ENCODE assay signal across 24 cellular contexts in genomic region chr16:9428355-9429005, GRCh38.
DNase-seq lines count a peak whose midpoint lies in the region; ATAC-seq and TF ChIP-seq lines count a peak whose summit lies in the region.
"Had no signal": no experiment of that assay in that cellular context is flagged by ENCODE, and none has a peak within 500 bp of the region (broad histone marks: within the 10 kb centered on the region; RNA-seq: fewer than 3 reads in every experiment).

No MANE protein-coding gene starts in this region.

- DNase-seq in H7 (peak; percentile 31), colonic mucosa (peak; percentile 22), iPS-NIHi7 (ENCODE audit: extremely low spot score) (peak; percentile 34), neuronal stem cell (ENCODE audit: low spot score) (no peak), endodermal cell (no peak), upper lobe of left lung (no peak)
- DNase-seq in activated T-cell treated with anti-CD3 and anti-CD28 coated beads, Interleukin-2, amount 50 U/mL, for 48 hours, result no peak
- DNase-seq: 8988T; ACHN; AML-193; BE2C; Calu3; CD4-positive, alpha-beta T cell; CD8-positive, alpha-beta memory T cell; COR-L47; DMS53; DMS79 treated with DMSO at 0.1 percent for 48 hours; GF-D8; GM23248 had no signal

- no peak overlapping the region for H3K4me3 ChIP-seq in H7 (ENCODE audit: insufficient read depth, low read depth, low read length)
- no peak overlapping the region for H3K4me3 ChIP-seq in colonic mucosa
- H3K4me3 ChIP-seq in neuronal stem cell (ENCODE audit: low read length in 2 of 2), result no peak overlapping the region
- H3K4me3 ChIP-seq in endodermal cell (ENCODE audit: low read length), result no peak overlapping the region
- H3K4me3 ChIP-seq in upper lobe of left lung, result no peak overlapping the region
- H3K4me3 ChIP-seq: A549; BLaER1 treated with 17β-estradiol and CSF1 and Interleukin-3, amounts not matched to agents 10 nM and 100 nM; GM23248 had no signal

- H3K23ac ChIP-seq in neuronal stem cell (ENCODE audit: low read depth, low read length, poor library complexity), result no peak overlapping the region

- no peak overlapping the region for H3K27ac Mint-ChIP-seq in endodermal cell
- H3K27ac Mint-ChIP-seq: CD4-positive, alpha-beta T cell had no signal

- H2BK12ac ChIP-seq in neuronal stem cell (ENCODE audit: low read length), result no peak overlapping the region

- peak overlapping the region; percentile 39 for H2AK5ac ChIP-seq in neuronal stem cell (ENCODE audit: low read depth, low read length)

- H3K36me3 ChIP-seq in H7 (replicated peaks; ENCODE audit: control insufficient read depth, insufficient read depth, low read length), result no peaks in the 10 kb centered on the region
- no peaks in the 10 kb centered on the region for H3K36me3 ChIP-seq in colonic mucosa
- H3K36me3 ChIP-seq in neuronal stem cell (replicated peaks in 1 of 2; ENCODE audit: control insufficient read depth in 2 of 2, insufficient read depth in 2 of 2, low read length in 2 of 2), result no peaks in the 10 kb centered on the region
- no peaks in the 10 kb centered on the region for H3K36me3 ChIP-seq in endodermal cell (ENCODE audit: control insufficient read depth, insufficient read depth, low read length)
- no peaks in the 10 kb centered on the region for H3K36me3 ChIP-seq in upper lobe of left lung
- H3K36me3 ChIP-seq: BE2C; BLaER1 treated with 17β-estradiol and CSF1 and Interleukin-3, amounts not matched to agents 10 nM and 100 nM had no signal

- peak overlapping the region; percentile 73 for H2BK15ac ChIP-seq in neuronal stem cell (ENCODE audit: low read length)

- no peaks in the 10 kb centered on the region for H3K79me1 ChIP-seq in neuronal stem cell (ENCODE audit: low read depth, low read length)

- H3K27me3 Mint-ChIP-seq in endodermal cell (ENCODE audit: insufficient read depth), result peaks cover 2% of the 10 kb centered on the region
- H3K27me3 Mint-ChIP-seq: CD4-positive, alpha-beta T cell had no signal

- no peak overlapping the region for H3K18ac ChIP-seq in neuronal stem cell (ENCODE audit: low read length)

- H2AFZ ChIP-seq in neuronal stem cell (ENCODE audit: low read length), result no peak overlapping the region
- H2AFZ ChIP-seq: GM23248 had no signal

- H3K9ac ChIP-seq in colonic mucosa (ENCODE audit: low read depth in 2 of 2, low read length in 2 of 2) (no peak overlapping the region), neuronal stem cell (ENCODE audit: low read depth, low read length, poor library complexity) (no peak overlapping the region), endodermal cell (ENCODE audit: extremely low read depth, low read length, poor library complexity, severe bottlenecking) (no peak overlapping the region)
- H3K9ac ChIP-seq: BLaER1 treated with 17β-estradiol and CSF1 and Interleukin-3, amounts not matched to agents 10 nM and 100 nM; GM23248 had no signal

- TF ChIP-seq CTCF in colonic mucosa (IDR thresholded peaks at IDR 0.05), result no peak
- TF ChIP-seq CTCF in endodermal cell (conservative IDR thresholded peaks at IDR 0.05), result no peak
- no peak for TF ChIP-seq CTCF in upper lobe of left lung (IDR thresholded peaks at IDR 0.05)

- no peak overlapping the region for H3K4ac ChIP-seq in neuronal stem cell (ENCODE audit: low read length)

- H4K8ac ChIP-seq in neuronal stem cell (ENCODE audit: low read depth, low read length), result no peak overlapping the region

- H4K91ac ChIP-seq in neuronal stem cell (ENCODE audit: low read depth, low read length, poor library complexity), result no peak overlapping the region

- no CpG with 5 or more reads among the region's 7 CpGs for WGBS in neuronal stem cell (ENCODE audit: extremely low coverage in 2 of 2, insufficient read length in 2 of 2, insufficient replicate concordance in 1 of 2), 2 donors
- 87 to 92% methylated on average over 6 to 7 of the region's 7 CpGs for WGBS in endodermal cell (ENCODE audit: insufficient coverage in 1 of 2, insufficient read length in 1 of 2), 2 experiments
- WGBS in upper lobe of left lung, 2 donors, result 84 to 89% methylated on average over 7 of the region's 7 CpGs

- no peaks in the 10 kb centered on the region for H3K27me3 ChIP-seq in H7 (ENCODE audit: control insufficient read depth, insufficient read depth, low read length)
- H3K27me3 ChIP-seq in colonic mucosa, result no peaks in the 10 kb centered on the region
- H3K27me3 ChIP-seq in neuronal stem cell (ENCODE audit: control insufficient read depth in 3 of 3, insufficient read depth in 3 of 3, low read depth in 1 of 3, low read length in 3 of 3), result no peaks in the 10 kb centered on the region
- H3K27me3 ChIP-seq in endodermal cell (ENCODE audit: control insufficient read depth, insufficient read depth, low read length, poor library complexity, severe bottlenecking), result no peaks in the 10 kb centered on the region
- H3K27me3 ChIP-seq in upper lobe of left lung, result no peaks in the 10 kb centered on the region
- H3K27me3 ChIP-seq: BE2C; BLaER1 treated with 17β-estradiol and CSF1 and Interleukin-3, amounts not matched to agents 10 nM and 100 nM had no signal

- H3K9me3 ChIP-seq in colonic mucosa, result no peaks in the 10 kb centered on the region
- H3K9me3 ChIP-seq in neuronal stem cell (replicated peaks in 1 of 2; ENCODE audit: control insufficient read depth in 2 of 2, insufficient read depth in 1 of 2, low read depth in 1 of 2, low read length in 2 of 2), result no peaks in the 10 kb centered on the region
- H3K9me3 ChIP-seq in endodermal cell (ENCODE audit: control insufficient read depth, low read length), result no peaks in the 10 kb centered on the region
- H3K9me3 ChIP-seq in upper lobe of left lung, result no peaks in the 10 kb centered on the region
- H3K9me3 ChIP-seq: A549; BE2C; BLaER1 treated with 17β-estradiol and CSF1 and Interleukin-3, amounts not matched to agents 10 nM and 100 nM had no signal

- H2BK5ac ChIP-seq in neuronal stem cell (ENCODE audit: low read length), result no peak overlapping the region

- H3K4me1 Mint-ChIP-seq in endodermal cell, result peaks cover 6% of the 10 kb centered on the region
- H3K4me1 Mint-ChIP-seq: CD14-positive monocyte; CD8-positive, alpha-beta memory T cell had no signal

- no peak for TF ChIP-seq EP300 in upper lobe of left lung (IDR thresholded peaks at IDR 0.05)

- no peak overlapping the region for H3K4me3 Mint-ChIP-seq in endodermal cell
- H3K4me3 Mint-ChIP-seq: CD14-positive monocyte; CD4-positive, alpha-beta T cell; CD8-positive, alpha-beta memory T cell had no signal

- no peak for ATAC-seq in GM21528 (IDR thresholded peaks at IDR 0.05; ENCODE audit: low FRiP score, unreplicated experiment)
- ATAC-seq in upper lobe of left lung (ENCODE audit: low FRiP score in 2 of 2), result no peak
- ATAC-seq: A549, HCT116 had no signal

- intact Hi-C loops in colonic mucosa (cut with DNase I), result no loop called here

- no peak for TF ChIP-seq POLR2A in upper lobe of left lung (IDR thresholded peaks at IDR 0.05)

- H3K4me1 ChIP-seq in colonic mucosa, result no peaks in the 10 kb centered on the region
- peaks cover 0 to 6% of the 10 kb centered on the region in 2 donors for H3K4me1 ChIP-seq in neuronal stem cell (ENCODE audit: control insufficient read depth in 2 of 2, insufficient read depth in 1 of 2, low read depth in 1 of 2, low read length in 2 of 2)
- H3K4me1 ChIP-seq in endodermal cell (ENCODE audit: control insufficient read depth, insufficient read depth, low read length), result no peaks in the 10 kb centered on the region
- no peaks in the 10 kb centered on the region for H3K4me1 ChIP-seq in upper lobe of left lung
- H3K4me1 ChIP-seq: A549, BE2C had no signal

- no peak overlapping the region for H3K4me2 ChIP-seq in neuronal stem cell (ENCODE audit: insufficient read depth, low read length, poor library complexity, severe bottlenecking)
- H3K4me2 ChIP-seq: A549; BLaER1 treated with 17β-estradiol and CSF1 and Interleukin-3, amounts not matched to agents 10 nM and 100 nM had no signal

- no peak overlapping the region for H3K27ac ChIP-seq in colonic mucosa
- no peak overlapping the region for H3K27ac ChIP-seq in neuronal stem cell (replicated peaks; ENCODE audit: low read length)
- H3K27ac ChIP-seq in endodermal cell (ENCODE audit: low read depth, low read length), result no peak overlapping the region
- H3K27ac ChIP-seq in upper lobe of left lung, result no peak overlapping the region
- H3K27ac ChIP-seq: A549; BLaER1 treated with 17β-estradiol and CSF1 and Interleukin-3, amounts not matched to agents 10 nM and 100 nM; GM23248 had no signal

- H3K36me3 Mint-ChIP-seq in endodermal cell (ENCODE audit: low read depth), result no peaks in the 10 kb centered on the region
- H3K36me3 Mint-ChIP-seq: CD14-positive monocyte; CD8-positive, alpha-beta memory T cell had no signal

- no peaks in the 10 kb centered on the region for H3K9me3 Mint-ChIP-seq in endodermal cell
- H3K9me3 Mint-ChIP-seq: CD4-positive, alpha-beta T cell had no signal

- no peak overlapping the region for H3K14ac ChIP-seq in neuronal stem cell (ENCODE audit: low read length)

- H2BK120ac ChIP-seq in neuronal stem cell (ENCODE audit: low read depth, low read length), result no peak overlapping the region

Comparison
In these comparisons a context has a peak if more than half of its experiments do, and no peak if none do; other contexts are left out.
1. DNase-seq: peak in H7 (single experiment), colonic mucosa (single experiment) and iPS-NIHi7 (single experiment); none in neuronal stem cell (single experiment), endodermal cell (single experiment), activated T-cell treated with anti-CD3 and anti-CD28 coated beads, Interleukin-2, amount 50 U/mL, for 48 hours (0 of 2) and upper lobe of left lung (0 of 2).